8 cellular contexts compared by ENCODE assay signal in the genomic region with DNA sequence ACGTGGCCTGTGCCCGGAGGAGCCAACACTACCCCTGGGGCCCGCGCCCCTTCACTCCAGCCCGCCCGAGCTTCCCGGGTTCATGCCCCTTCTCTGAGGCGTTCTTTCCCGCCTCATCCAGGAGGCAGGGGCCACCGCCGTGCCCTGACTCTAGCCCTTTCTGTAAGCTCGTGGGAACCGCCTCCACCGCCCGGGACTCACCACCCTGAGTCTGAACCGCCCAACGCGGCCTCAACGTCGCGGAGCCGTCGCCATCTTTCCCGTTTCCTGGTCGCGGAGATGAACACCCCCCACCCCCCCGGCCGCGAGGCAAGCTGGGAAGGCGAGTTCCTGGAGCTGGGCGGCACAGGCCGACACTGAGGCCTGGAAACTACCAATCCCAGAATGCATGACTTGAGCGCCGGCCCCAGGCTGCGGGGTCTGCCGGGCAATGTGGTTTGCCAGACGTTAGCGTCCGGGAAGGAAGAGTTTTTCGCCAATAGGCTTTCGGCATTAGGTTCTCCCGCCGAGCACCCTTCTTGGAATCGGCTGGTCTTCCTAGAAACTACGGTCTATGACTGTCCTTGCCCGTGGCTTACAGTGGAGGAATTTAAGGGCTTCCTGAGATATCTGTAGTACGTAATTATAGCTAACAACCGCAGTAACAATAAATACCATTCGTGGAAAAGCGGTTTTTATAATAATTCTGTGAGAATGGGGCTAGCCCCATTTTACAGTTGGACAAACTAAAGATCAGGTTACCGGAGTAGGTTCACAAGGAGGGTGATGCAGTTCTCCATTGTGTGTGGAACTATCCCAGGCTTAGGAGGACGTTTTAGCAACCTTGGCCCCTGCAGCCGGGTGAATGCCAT. TPM values are rescaled to one million over a fixed set of nuclear protein-coding genes. Genes with fewer than 3 reads are reported as not detected.
DNase-seq lines count a peak whose midpoint lies in the region; ATAC-seq and TF ChIP-seq lines count a peak whose summit lies in the region.

Gene DDX23 (minus strand): TSS at position 281 of the 851 bp plus-strand sequence. CDS start 6,381 bp downstream, outside the sequence.

- no peak for TF ChIP-seq EP300 in Ishikawa (IDR thresholded peaks at IDR 0.05; ENCODE audit: borderline replicate concordance)

- H3K4me3 ChIP-seq in PC-3 (ENCODE audit: low read length) (peak within 1 kb of the TSS; percentile 95), epithelial cell of proximal tubule (ENCODE audit: low read depth, low read length) (peak within 1 kb of the TSS; percentile 75), mucosa of rectum (ENCODE audit: low read length in 2 of 2) (peak within 1 kb of the TSS; percentile 96 to 98)

- TF ChIP-seq RAD21 in Ishikawa (IDR thresholded peaks at IDR 0.05; ENCODE audit: low read depth): no peak

- peaks cover 47% of the 10 kb centered on the region for H3K79me2 ChIP-seq in PC-3 (ENCODE audit: low read length)

- peak within 1 kb of the TSS; percentile 97 for H3K9ac ChIP-seq in PC-3 (ENCODE audit: low read length)
- peak within 1 kb of the TSS; percentile 91 to 96 for H3K9ac ChIP-seq in mucosa of rectum (ENCODE audit: low read depth in 1 of 2, low read length in 2 of 2)

- intact Hi-C loops in PC-3 (cut with micrococcal nuclease): loop anchor here (5.0 kb wide), 1 partner anchor 130 kb away; no protein-coding TSS in a partner anchor

- H3K36me3 ChIP-seq in PC-3 (ENCODE audit: low read depth, low read length): no peaks in the 10 kb centered on the region
- peaks cover 0 to 7% of the 10 kb centered on the region in 2 donors for H3K36me3 ChIP-seq in mucosa of rectum (ENCODE audit: control insufficient read depth in 2 of 2, insufficient read depth in 2 of 2, low read length in 2 of 2)

- H3K27me3 ChIP-seq in PC-3 (ENCODE audit: low read length) (no peaks in the 10 kb centered on the region), mucosa of rectum (ENCODE audit: control insufficient read depth in 2 of 2, insufficient read depth in 2 of 2, low read length in 2 of 2) (no peaks in the 10 kb centered on the region)

- H4K20me1 ChIP-seq in PC-3 (ENCODE audit: low read length): no peaks in the 10 kb centered on the region

- no peak for TF ChIP-seq CTCF in PC-3 (conservative IDR thresholded peaks at IDR 0.05; ENCODE audit: low read depth, low read length)
- no peak for TF ChIP-seq CTCF in epithelial cell of proximal tubule (conservative IDR thresholded peaks at IDR 0.05; ENCODE audit: low read depth, low read length)

- DNase-seq in DMS114 treated with DMSO at 0.1 percent for 48 hours (lab: John Stamatoyannopoulos, UW; ENCODE audit: unreplicated experiment) (peak; percentile 97), PC-3 (peak; percentile 97), activated T-cell treated with anti-CD3 and anti-CD28 coated beads for 48 hours (ENCODE audit: low read depth) (peak; percentile 88), epithelial cell of proximal tubule (ENCODE audit: low read depth) (peak; percentile 63)
- peak; percentile 90 for DNase-seq in stimulated activated CD8-positive, alpha-beta memory T cell treated with anti-CD3 and anti-CD28 coated beads, Interleukin-4, amount 100 ng/mL, for 48 hours

- POLR2A ChIA-PET in PC-3 (lab: Charles Lee; ENCODE audit: unreplicated experiment): interaction anchor here (0.6 to 1.0 kb wide), 6 partner anchors 10 to 83 kb away, joined by 3 to 11 read pairs (median 6); no protein-coding TSS in a partner anchor

- peak within 1 kb of the TSS; percentile 92 for H3K4me2 ChIP-seq in PC-3 (ENCODE audit: low read length)

- no peaks in the 10 kb centered on the region for H3F3A ChIP-seq in PC-3 (ENCODE audit: low read length, unreplicated experiment)

- H3K27ac ChIP-seq in PC-3 (ENCODE audit: low read length): peak within 1 kb of the TSS; percentile 60
- H3K27ac ChIP-seq in mucosa of rectum (ENCODE audit: low read depth in 2 of 2, low read length in 2 of 2): peak within 1 kb of the TSS; percentile 75 to 83

- CTCF ChIA-PET in PC-3 (lab: Charles Lee): interaction anchor here (0.6 to 2.5 kb wide), 7 partner anchors 17 to 291 kb away, joined by 3 to 80 read pairs (median 6); no protein-coding TSS in a partner anchor

- peak; percentile 94 for ATAC-seq in GM21576 (IDR thresholded peaks at IDR 0.05; ENCODE audit: unreplicated experiment)
- ATAC-seq in PC-3: peak; percentile 99

- H3K4me1 ChIP-seq in PC-3 (ENCODE audit: insufficient read depth, low read length): peaks cover 17% of the 10 kb centered on the region
- H3K4me1 ChIP-seq in mucosa of rectum (ENCODE audit: control insufficient read depth in 2 of 2, insufficient read depth in 2 of 2, low read length in 2 of 2): peaks cover 17 to 21% of the 10 kb centered on the region in 2 donors

- H3K9me2 ChIP-seq in PC-3 (replicated peaks; ENCODE audit: low read length): no peaks in the 10 kb centered on the region

- H2AFZ ChIP-seq in PC-3 (ENCODE audit: low read length): peak within 1 kb of the TSS; percentile 84

- H3K9me3 ChIP-seq in PC-3 (ENCODE audit: low read length) (no peaks in the 10 kb centered on the region), mucosa of rectum (ENCODE audit: control insufficient read depth in 2 of 2, low read length in 2 of 2) (no peaks in the 10 kb centered on the region)

- BruUV-seq in PC-3 (replicated peaks; lab: Mats Ljungman, UMichigan): TSS peak; percentile 84

TF ChIP-seq in Ishikawa, 13 proteins besides CTCF, POLR2A, EP300 and RAD21:
- no peak for TF ChIP-seq CEBPB (IDR thresholded peaks at IDR 0.05)
- peak; percentile 81; the same call in 1 of the 2 replicates for TF ChIP-seq FOXM1 (IDR thresholded peaks at IDR 0.05; ENCODE audit: borderline replicate concordance, low read depth)
- TF ChIP-seq, protein P1, sequence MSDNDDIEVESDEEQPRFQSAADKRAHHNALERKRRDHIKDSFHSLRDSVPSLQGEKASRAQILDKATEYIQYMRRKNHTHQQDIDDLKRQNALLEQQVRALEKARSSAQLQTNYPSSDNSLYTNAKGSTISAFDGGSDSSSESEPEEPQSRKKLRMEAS (IDR thresholded peaks at IDR 0.05): peak; percentile 89
- peak; percentile 84 for TF ChIP-seq CREB1 (IDR thresholded peaks at IDR 0.05; ENCODE audit: low read depth)
- TF ChIP-seq EGR1 (IDR thresholded peaks at IDR 0.05): 0 out of 2 replicates have a peak, but pooled peaks have one; percentile 30
- peak; percentile 98 for TF ChIP-seq TAF1 (IDR thresholded peaks at IDR 0.05; ENCODE audit: low read depth)
- TF ChIP-seq TEAD4 (IDR thresholded peaks at IDR 0.05): peak; percentile 31; the same call in 1 of the 2 replicates
- peak; percentile 93 for TF ChIP-seq TCF12 (IDR thresholded peaks at IDR 0.05; ENCODE audit: low read depth)
- TF ChIP-seq YY1 (IDR thresholded peaks at IDR 0.05; ENCODE audit: low read depth): peak; percentile 99
- TF ChIP-seq, protein P2, sequence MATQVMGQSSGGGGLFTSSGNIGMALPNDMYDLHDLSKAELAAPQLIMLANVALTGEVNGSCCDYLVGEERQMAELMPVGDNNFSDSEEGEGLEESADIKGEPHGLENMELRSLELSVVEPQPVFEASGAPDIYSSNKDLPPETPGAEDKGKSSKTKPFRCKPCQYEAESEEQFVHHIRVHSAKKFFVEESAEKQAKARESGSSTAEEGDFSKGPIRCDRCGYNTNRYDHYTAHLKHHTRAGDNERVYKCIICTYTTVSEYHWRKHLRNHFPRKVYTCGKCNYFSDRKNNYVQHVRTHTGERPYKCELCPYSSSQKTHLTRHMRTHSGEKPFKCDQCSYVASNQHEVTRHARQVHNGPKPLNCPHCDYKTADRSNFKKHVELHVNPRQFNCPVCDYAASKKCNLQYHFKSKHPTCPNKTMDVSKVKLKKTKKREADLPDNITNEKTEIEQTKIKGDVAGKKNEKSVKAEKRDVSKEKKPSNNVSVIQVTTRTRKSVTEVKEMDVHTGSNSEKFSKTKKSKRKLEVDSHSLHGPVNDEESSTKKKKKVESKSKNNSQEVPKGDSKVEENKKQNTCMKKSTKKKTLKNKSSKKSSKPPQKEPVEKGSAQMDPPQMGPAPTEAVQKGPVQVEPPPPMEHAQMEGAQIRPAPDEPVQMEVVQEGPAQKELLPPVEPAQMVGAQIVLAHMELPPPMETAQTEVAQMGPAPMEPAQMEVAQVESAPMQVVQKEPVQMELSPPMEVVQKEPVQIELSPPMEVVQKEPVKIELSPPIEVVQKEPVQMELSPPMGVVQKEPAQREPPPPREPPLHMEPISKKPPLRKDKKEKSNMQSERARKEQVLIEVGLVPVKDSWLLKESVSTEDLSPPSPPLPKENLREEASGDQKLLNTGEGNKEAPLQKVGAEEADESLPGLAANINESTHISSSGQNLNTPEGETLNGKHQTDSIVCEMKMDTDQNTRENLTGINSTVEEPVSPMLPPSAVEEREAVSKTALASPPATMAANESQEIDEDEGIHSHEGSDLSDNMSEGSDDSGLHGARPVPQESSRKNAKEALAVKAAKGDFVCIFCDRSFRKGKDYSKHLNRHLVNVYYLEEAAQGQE (IDR thresholded peaks at IDR 0.05; ENCODE audit: low read depth): no peak
- TF ChIP-seq NFIC (IDR thresholded peaks at IDR 0.05): peak; percentile 66
- TF ChIP-seq ZBTB7A (IDR thresholded peaks at IDR 0.05; ENCODE audit: low read depth): peak; percentile 73
- TF ChIP-seq, protein P3, sequence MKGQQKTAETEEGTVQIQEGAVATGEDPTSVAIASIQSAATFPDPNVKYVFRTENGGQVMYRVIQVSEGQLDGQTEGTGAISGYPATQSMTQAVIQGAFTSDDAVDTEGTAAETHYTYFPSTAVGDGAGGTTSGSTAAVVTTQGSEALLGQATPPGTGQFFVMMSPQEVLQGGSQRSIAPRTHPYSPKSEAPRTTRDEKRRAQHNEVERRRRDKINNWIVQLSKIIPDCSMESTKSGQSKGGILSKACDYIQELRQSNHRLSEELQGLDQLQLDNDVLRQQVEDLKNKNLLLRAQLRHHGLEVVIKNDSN (IDR thresholded peaks at IDR 0.05): peak; percentile 66

RNA-seq across cellular contexts. Expression of gene DDX23, which starts in this region (rescaled TPM):
- total RNA-seq in PC-3 (2014; rRNA removed) (102 and 105 TPM in 2 replicates), epithelial cell of proximal tubule (84.0 and 90.8 TPM in 2 replicates)

Comparison
In these comparisons a context has a peak if more than half of its experiments do, and no peak if none do; other contexts are left out.
1. Peak in every context shown above with its lines: DNase-seq, ATAC-seq, H3K4me3 ChIP-seq and H3K27ac ChIP-seq.